ENCODE assay signal across 19 cellular contexts in genomic region chr1:41745022-41745421, GRCh38.
DNase-seq lines count a peak whose midpoint lies in the region; ATAC-seq and TF ChIP-seq lines count a peak whose summit lies in the region.
"Had no signal": no experiment of that assay in that cellular context is flagged by ENCODE, and none has a peak within 500 bp of the region (broad histone marks: within the 10 kb centered on the region; RNA-seq: fewer than 3 reads in every experiment).

No MANE protein-coding gene starts in this region.

- ATAC-seq in GM18511 (IDR thresholded peaks at IDR 0.05; ENCODE audit: unreplicated experiment) (peak; percentile 40), HG02571 (IDR thresholded peaks at IDR 0.05; ENCODE audit: unreplicated experiment) (peak; percentile 45), HG02840 (IDR thresholded peaks at IDR 0.05; ENCODE audit: low FRiP score, unreplicated experiment) (no peak), psoas muscle (no peak)
- ATAC-seq: left lobe of liver, mucosa of descending colon had no signal

- H3K4me3 Mint-ChIP-seq in activated naive CD8-positive, alpha-beta T cell, result no peak overlapping the region
- H3K4me3 Mint-ChIP-seq: CD4-positive, alpha-beta memory T cell; endodermal cell had no signal

- H3K27ac ChIP-seq in BLaER1 (peak overlapping the region; percentile 1; the same call in 1 of the 2 replicates), psoas muscle (no peak overlapping the region)
- H3K27ac ChIP-seq: colonic mucosa, neutrophil had no signal

- H4K20me1 ChIP-seq in BLaER1, result no peaks in the 10 kb centered on the region

- H3K27me3 Mint-ChIP-seq in activated naive CD8-positive, alpha-beta T cell, result no peaks in the 10 kb centered on the region
- H3K27me3 Mint-ChIP-seq: CD4-positive, alpha-beta memory T cell had no signal

- H3K4me1 ChIP-seq in BLaER1 (peaks cover 43% of the 10 kb centered on the region), psoas muscle (no peaks in the 10 kb centered on the region)
- H3K4me1 ChIP-seq: colonic mucosa had no signal

- WGBS in psoas muscle, 3 donors, result 77 to 82% (median 78%) methylated on average over 2 of the region's 2 CpGs

- no peaks in the 10 kb centered on the region for H3K9me3 Mint-ChIP-seq in activated naive CD8-positive, alpha-beta T cell (ENCODE audit: low read depth)
- H3K9me3 Mint-ChIP-seq: CD4-positive, alpha-beta memory T cell; endodermal cell had no signal

- no peaks in the 10 kb centered on the region for H3K36me3 Mint-ChIP-seq in activated naive CD8-positive, alpha-beta T cell
- H3K36me3 Mint-ChIP-seq: CD4-positive, alpha-beta memory T cell had no signal

- H3K4me1 Mint-ChIP-seq in activated naive CD8-positive, alpha-beta T cell (ENCODE audit: low read depth), result peaks cover 73% of the 10 kb centered on the region
- H3K4me1 Mint-ChIP-seq: endodermal cell had no signal

- no peaks in the 10 kb centered on the region for H3K36me3 ChIP-seq in BLaER1
- H3K36me3 ChIP-seq in psoas muscle (ENCODE audit: insufficient read depth in 1 of 2, low read depth in 1 of 2), result no peaks in the 10 kb centered on the region
- H3K36me3 ChIP-seq: colonic mucosa, neutrophil had no signal

- intact Hi-C loops in psoas muscle (cut with DNase I), result no loop called here

- H3K9me3 ChIP-seq in BLaER1, result no peaks in the 10 kb centered on the region
- H3K9me3 ChIP-seq in psoas muscle, result no peaks in the 10 kb centered on the region
- H3K9me3 ChIP-seq: colonic mucosa, mucosa of descending colon, neutrophil had no signal

- H3K4me2 ChIP-seq in BLaER1, result no peak overlapping the region

- H3K4me3 ChIP-seq in BLaER1 (no peak overlapping the region), psoas muscle (no peak overlapping the region)
- H3K4me3 ChIP-seq: colonic mucosa, mucosa of descending colon had no signal

- no peak for DNase-seq in COR-L47 (lab: John Stamatoyannopoulos, UW)
- DNase-seq in psoas muscle, result no peak
- DNase-seq in AG08395 (ENCODE audit: low spot score), result no peak
- DNase-seq: CD4-positive, alpha-beta memory T cell; colonic mucosa; endodermal cell; mucosa of descending colon; NCI-H1105 treated with DMSO at 0.1 percent for 48 hours; NCI-H2107; NCI-H510A treated with DMSO at 0.1 percent for 48 hours; SHP77; stimulated activated CD4-positive, alpha-beta T cell treated with anti-CD3 and anti-CD28 coated beads, Interleukin-12 subunit alpha, Interleukin-12 subunit beta, amount 100 ng/mL, for 4 hours had no signal

- H3K27me3 ChIP-seq in BLaER1 (no peaks in the 10 kb centered on the region), psoas muscle (ENCODE audit: insufficient read depth in 3 of 3, low read length in 2 of 3) (no peaks in the 10 kb centered on the region)
- H3K27me3 ChIP-seq: colonic mucosa, neutrophil had no signal

- H3K9ac ChIP-seq in BLaER1, result no peak overlapping the region

- peak overlapping the region; percentile 43 for H3K27ac Mint-ChIP-seq in activated naive CD8-positive, alpha-beta T cell
- H3K27ac Mint-ChIP-seq: CD4-positive, alpha-beta memory T cell; endodermal cell had no signal

- no peak for TF ChIP-seq CTCF in psoas muscle (IDR thresholded peaks at IDR 0.05)

Comparison
In these comparisons a context has a peak if more than half of its experiments do, and no peak if none do; other contexts are left out.
1. ATAC-seq: peak in GM18511 (single experiment) and HG02571 (single experiment); none in HG02840 (single experiment) and psoas muscle (0 of 4).